In the genomic region with DNA sequence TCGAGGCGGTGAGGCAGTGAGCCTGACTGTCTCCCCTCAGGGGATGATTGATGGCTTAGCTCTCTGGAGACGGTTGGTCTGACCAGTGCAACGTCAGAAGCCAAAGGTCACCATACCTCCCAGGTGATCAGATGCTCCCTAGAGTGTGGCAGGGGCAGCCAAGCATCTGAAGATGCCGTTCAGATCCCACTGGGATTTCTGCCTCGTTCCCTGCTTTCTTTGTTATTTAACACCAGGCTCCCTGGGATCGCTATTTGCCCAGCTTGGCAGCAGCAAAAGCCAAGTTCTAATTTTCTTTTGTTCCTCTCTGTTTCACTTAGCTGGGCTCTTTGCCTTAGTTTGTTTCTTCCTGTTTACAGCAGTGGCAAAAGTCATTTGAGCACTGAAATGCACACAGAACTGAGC, we compare ENCODE assay signal across 9 cellular contexts. TPM values are rescaled to one million over a fixed set of nuclear protein-coding genes. Genes with fewer than 3 reads are reported as not detected.
DNase-seq lines count a peak whose midpoint lies in the region; ATAC-seq and TF ChIP-seq lines count a peak whose summit lies in the region.
"Had no signal": no experiment of that assay in that cellular context is flagged by ENCODE, and none has a peak within 500 bp of the region (broad histone marks: within the 10 kb centered on the region; RNA-seq: fewer than 3 reads in every experiment).

No MANE protein-coding gene starts in this region.

- 0 out of 2 replicates have a peak, but pooled peaks cover 2% of the 10 kb centered on the region for H3K9me2 ChIP-seq in GM23338 (ENCODE audit: insufficient read depth)

- H3K27ac Mint-ChIP-seq in GM23338 = peak overlapping the region; percentile 92

- ATAC-seq in GM23338 (peak; percentile 94), GM21528 (IDR thresholded peaks at IDR 0.05; ENCODE audit: low FRiP score, unreplicated experiment) (no peak), HG02798 (IDR thresholded peaks at IDR 0.05; ENCODE audit: poor library complexity, unreplicated experiment) (no peak)

- H3F3A ChIP-seq in GM23338 (replicated peaks; ENCODE audit: low read depth) = no peaks in the 10 kb centered on the region

- H3K4me1 ChIP-seq in GM23338 (ENCODE audit: insufficient read depth) (peaks cover 45% of the 10 kb centered on the region), rectal smooth muscle tissue (ENCODE audit: control insufficient read depth, insufficient read depth, low read length) (peaks cover 19% of the 10 kb centered on the region)

- DNase-seq in GM23338 (ENCODE audit: low spot score) (peak; percentile 85), NCI-H748 (lab: John Stamatoyannopoulos, UW; ENCODE audit: unreplicated experiment) (peak; percentile 68), globus pallidus (ENCODE audit: low spot score) (peak; percentile 9), DMS114 treated with DMSO at 0.1 percent for 48 hours (lab: John Stamatoyannopoulos, UW; ENCODE audit: unreplicated experiment) (no peak)
- DNase-seq in effector CD4-positive, alpha-beta T cell = no peak
- DNase-seq: NCI-H774 had no signal

- H3K4me3 ChIP-seq in GM23338 (no peak overlapping the region), rectal smooth muscle tissue (ENCODE audit: low read length) (no peak overlapping the region)

- no peak overlapping the region for H2AFZ ChIP-seq in GM23338

- peak overlapping the region; percentile 30; the same call in 1 of the 2 replicates for H3K4me2 ChIP-seq in GM23338

- H3K79me2 ChIP-seq in GM23338 (replicated peaks; ENCODE audit: insufficient read depth) = no peaks in the 10 kb centered on the region

- H3K27ac ChIP-seq in GM23338 (ENCODE audit: low read depth) (peak overlapping the region; percentile 90), rectal smooth muscle tissue (ENCODE audit: low read depth, low read length) (peak overlapping the region; percentile 25)

- peaks cover 28% of the 10 kb centered on the region for H3K36me3 Mint-ChIP-seq in GM23338 (ENCODE audit: low read depth)

- no peak overlapping the region for H3K9ac ChIP-seq in rectal smooth muscle tissue (ENCODE audit: low read length)

- peaks cover 57% of the 10 kb centered on the region for H3K4me1 Mint-ChIP-seq in GM23338

- peak overlapping the region; percentile 43; the same call in 1 of the 3 replicates for H3K4me3 Mint-ChIP-seq in GM23338

- no peak for TF ChIP-seq CTCF in GM23338 (conservative IDR thresholded peaks at IDR 0.05; ENCODE audit: low read depth in 2 of 2)

- H3K27me3 Mint-ChIP-seq in GM23338 (ENCODE audit: insufficient read depth, low read depth, poor library complexity) = peaks cover 3% of the 10 kb centered on the region

- no peaks in the 10 kb centered on the region for H3K36me3 ChIP-seq in GM23338 (ENCODE audit: insufficient read depth)
- peaks cover 13% of the 10 kb centered on the region for H3K36me3 ChIP-seq in rectal smooth muscle tissue (ENCODE audit: control insufficient read depth, insufficient read depth, low read length)

- no peaks in the 10 kb centered on the region for H4K20me1 ChIP-seq in GM23338 (replicated peaks; ENCODE audit: insufficient read depth)

- H3K27me3 ChIP-seq in GM23338 (ENCODE audit: insufficient read depth) = no peaks in the 10 kb centered on the region
- no peaks in the 10 kb centered on the region for H3K27me3 ChIP-seq in rectal smooth muscle tissue (ENCODE audit: control insufficient read depth, insufficient read depth, low read length)

- no peaks in the 10 kb centered on the region for H3K9me3 Mint-ChIP-seq in GM23338

TF ChIP-seq in GM23338, 12 proteins besides CTCF, POLR2A, EP300 and RAD21:
- TF ChIP-seq STAT1 (IDR thresholded peaks at IDR 0.05; ENCODE audit: unreplicated experiment) (no peak), CREB1 (CRISPR knock-in tag; IDR thresholded peaks at IDR 0.05; ENCODE audit: low read depth) (peak; percentile 90)

RNA-seq across cellular contexts. Expression of gene SVIL, which starts 53.5 kb away (rescaled TPM):
- 7.8 and 8.8 TPM in 2 replicates for total RNA-seq in GM23338 (2014; rRNA removed; shearing (Covaris generic))
- polyA plus RNA-seq in GM23338 (2016; fragmentation: Nextera tagmentation; extraction: Ambion mirVana) = 23.9 and 34.9 TPM in 2 replicates

Comparison
In these comparisons a context has a peak if more than half of its experiments do, and no peak if none do; other contexts are left out.
1. DNase-seq: peak in GM23338 (single experiment), NCI-H748 (single experiment) and globus pallidus (single experiment); none in DMS114 treated with DMSO at 0.1 percent for 48 hours (single experiment) and effector CD4-positive, alpha-beta T cell (single experiment).